In the genomic region with DNA sequence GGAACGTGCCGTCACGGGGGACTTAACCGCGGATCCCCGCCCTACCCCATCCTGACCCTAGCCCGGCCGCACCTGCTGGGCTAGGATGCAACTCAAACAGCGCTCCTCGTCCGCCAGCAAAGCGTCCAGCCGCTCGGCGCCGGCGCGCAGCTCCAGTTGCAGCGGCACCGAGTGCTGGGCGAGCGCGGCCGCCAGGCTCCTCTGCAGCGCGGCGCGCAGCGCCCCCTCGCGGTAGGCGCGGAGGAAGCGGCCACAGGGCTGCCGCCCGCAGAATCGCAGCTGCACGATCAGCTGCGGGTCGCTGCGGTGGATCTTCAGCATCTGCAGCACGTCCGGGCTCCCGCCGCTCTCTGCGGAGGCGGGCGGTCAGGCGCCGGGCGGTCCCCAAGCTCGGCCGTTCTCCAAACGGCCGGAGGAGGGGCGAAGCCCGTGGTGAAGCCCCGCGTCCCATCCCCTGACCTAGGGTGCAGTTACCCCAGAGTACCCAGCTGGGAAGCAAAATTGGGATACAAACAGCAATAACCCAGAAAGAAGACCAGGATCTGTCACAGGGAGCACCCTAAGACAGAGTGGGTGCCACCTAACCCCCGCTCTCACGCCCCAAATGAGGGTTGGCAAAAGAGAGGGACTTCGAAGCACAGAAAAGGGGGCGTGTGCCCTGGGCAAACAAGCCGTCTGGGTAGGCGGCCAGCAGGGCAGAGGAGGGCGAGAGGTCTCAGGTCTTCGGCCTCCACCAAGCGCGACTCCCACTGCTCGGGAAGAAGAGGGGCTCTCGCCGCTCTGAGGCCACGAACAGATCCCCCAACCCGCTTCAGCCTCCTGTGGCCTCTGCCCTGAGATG, we compare ENCODE assay signal across 1 cellular context.
TF ChIP-seq lines count a peak whose summit lies in the region.

No MANE protein-coding gene starts in this region.

TF ChIP-seq in K562, 482 proteins besides CTCF, POLR2A, EP300 and RAD21 (continued from another document):
- TF ChIP-seq, protein P1, sequence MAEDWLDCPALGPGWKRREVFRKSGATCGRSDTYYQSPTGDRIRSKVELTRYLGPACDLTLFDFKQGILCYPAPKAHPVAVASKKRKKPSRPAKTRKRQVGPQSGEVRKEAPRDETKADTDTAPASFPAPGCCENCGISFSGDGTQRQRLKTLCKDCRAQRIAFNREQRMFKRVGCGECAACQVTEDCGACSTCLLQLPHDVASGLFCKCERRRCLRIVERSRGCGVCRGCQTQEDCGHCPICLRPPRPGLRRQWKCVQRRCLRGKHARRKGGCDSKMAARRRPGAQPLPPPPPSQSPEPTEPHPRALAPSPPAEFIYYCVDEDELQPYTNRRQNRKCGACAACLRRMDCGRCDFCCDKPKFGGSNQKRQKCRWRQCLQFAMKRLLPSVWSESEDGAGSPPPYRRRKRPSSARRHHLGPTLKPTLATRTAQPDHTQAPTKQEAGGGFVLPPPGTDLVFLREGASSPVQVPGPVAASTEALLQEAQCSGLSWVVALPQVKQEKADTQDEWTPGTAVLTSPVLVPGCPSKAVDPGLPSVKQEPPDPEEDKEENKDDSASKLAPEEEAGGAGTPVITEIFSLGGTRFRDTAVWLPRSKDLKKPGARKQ (CRISPR knock-in tag; IDR thresholded peaks at IDR 0.05): peak; percentile 78; the same call in 1 of the 2 replicates
- TF ChIP-seq PHB (CRISPR knock-in tag; IDR thresholded peaks at IDR 0.05) (no peak), CBX3 (IDR thresholded peaks at IDR 0.05; ENCODE audit: borderline replicate concordance in 1 of 2, low read length in 2 of 2) (0 out of 3 replicates have a peak, but pooled peaks of 1 of the 2 experiments have one; percentile 40), PCBP2 (IDR thresholded peaks at IDR 0.05; ENCODE audit: low read depth, low read length, poor library complexity, severe bottlenecking) (no peak), HMGN3 (IDR thresholded peaks at IDR 0.05; ENCODE audit: borderline replicate concordance, extremely low read depth, insufficient read length, low read depth, low read length) (peak; percentile 81), LARP7 (IDR thresholded peaks at IDR 0.05) (no peak), TAL1 (IDR thresholded peaks at IDR 0.05) (no peak), XRCC4 (IDR thresholded peaks at IDR 0.05; ENCODE audit: extremely low read depth, insufficient read depth, insufficient read length) (no peak), HIVEP1 (CRISPR knock-in tag; IDR thresholded peaks at IDR 0.05) (no peak), POLR2AphosphoS2 (IDR thresholded peaks at IDR 0.05; ENCODE audit: low read length) (no peak), KLF16 (IDR thresholded peaks at IDR 0.05) (no peak), TCF3 (CRISPR knock-in tag; IDR thresholded peaks at IDR 0.05) (peak; percentile 9; the same call in 1 of the 2 replicates), NONO (IDR thresholded peaks at IDR 0.05; ENCODE audit: low read depth in 2 of 2, low read length in 1 of 2) (peak in 1 of 2 experiments; percentile 86; a peak in 2 of 4 replicates), HDAC3 (IDR thresholded peaks at IDR 0.05; ENCODE audit: borderline replicate concordance, partially characterized antibody) (no peak), TBL1XR1 (IDR thresholded peaks at IDR 0.05; ENCODE audit: low read length in 2 of 2) (no peak), NR3C1 (CRISPR knock-in tag; IDR thresholded peaks at IDR 0.05) (no peak), HDAC6 (IDR thresholded peaks at IDR 0.05; ENCODE audit: low read depth, low read length) (no peak), GABPB1 (CRISPR knock-in tag; IDR thresholded peaks at IDR 0.05) (0 out of 2 replicates have a peak, but pooled peaks have one; percentile 14), SMAD4 (CRISPR knock-in tag; conservative IDR thresholded peaks at IDR 0.05) (peak; percentile 57; the same call in 1 of the 2 replicates), ZNF431 (CRISPR knock-in tag; IDR thresholded peaks at IDR 0.05) (no peak), NCOA2 (IDR thresholded peaks at IDR 0.05; ENCODE audit: partially characterized antibody in 2 of 2) (no peak), HNRNPUL1 (IDR thresholded peaks at IDR 0.05; ENCODE audit: low read length) (no peak), ZFP36 (IDR thresholded peaks at IDR 0.05; ENCODE audit: low read depth, low read length, partially characterized antibody) (peak; percentile 3), FOXA3 (CRISPR knock-in tag; conservative IDR thresholded peaks at IDR 0.05 in 1 of 2, IDR thresholded peaks at IDR 0.05 in 1 of 2) (peak in 1 of 2 experiments; percentile 39; a peak in 1 of 4 replicates), ZNF668 (CRISPR knock-in tag; IDR thresholded peaks at IDR 0.05) (no peak), PCBP1 (IDR thresholded peaks at IDR 0.05; ENCODE audit: low read depth, low read length, poor library complexity, severe bottlenecking) (peak; percentile 44), ATF7 (IDR thresholded peaks at IDR 0.05) (peak; percentile 58), FOXP1 (CRISPR knock-in tag; IDR thresholded peaks at IDR 0.05) (0 out of 2 replicates have a peak, but pooled peaks have one; percentile 35), MYC (IDR thresholded peaks at IDR 0.05; ENCODE audit: low read depth, low read length) (peak; percentile 53), MYC (CRISPR knock-in tag; IDR thresholded peaks at IDR 0.05; ENCODE audit: borderline replicate concordance, low read depth) (no peak), SUPT5H (IDR thresholded peaks at IDR 0.05) (no peak), ZNF24 (IDR thresholded peaks at IDR 0.05) (peak; percentile 51; the same call in 1 of the 2 replicates), SIN3A (IDR thresholded peaks at IDR 0.05; ENCODE audit: borderline replicate concordance in 2 of 2, control insufficient read depth in 1 of 2, low read depth in 2 of 2, low read length in 2 of 2) (peak in 1 of 2 experiments; percentile 50; a peak in 2 of 4 replicates), MYBL2 (IDR thresholded peaks at IDR 0.05; ENCODE audit: low read depth) (no peak), MYBL2 (CRISPR knock-in tag; IDR thresholded peaks at IDR 0.05; ENCODE audit: borderline replicate concordance) (no peak), SMARCC2 (IDR thresholded peaks at IDR 0.05; ENCODE audit: low read depth) (no peak), ZBTB8A (IDR thresholded peaks at IDR 0.05; ENCODE audit: partially characterized antibody) (no peak), HNRNPK (IDR thresholded peaks at IDR 0.05; ENCODE audit: low read depth, low read length, poor library complexity, severe bottlenecking) (peak; percentile 49), MTA3 (IDR thresholded peaks at IDR 0.05; ENCODE audit: borderline replicate concordance) (peak; percentile 46; the same call in 1 of the 2 replicates), CSDE1 (IDR thresholded peaks at IDR 0.05) (no peak), KAT7 (CRISPR knock-in tag; IDR thresholded peaks at IDR 0.05; ENCODE audit: borderline replicate concordance) (0 out of 2 replicates have a peak, but pooled peaks have one; percentile 70), RAD51 (IDR thresholded peaks at IDR 0.05; ENCODE audit: borderline replicate concordance, low read depth) (no peak), ZNF239 (CRISPR knock-in tag; IDR thresholded peaks at IDR 0.05) (no peak)
- TF ChIP-seq, protein P2, sequence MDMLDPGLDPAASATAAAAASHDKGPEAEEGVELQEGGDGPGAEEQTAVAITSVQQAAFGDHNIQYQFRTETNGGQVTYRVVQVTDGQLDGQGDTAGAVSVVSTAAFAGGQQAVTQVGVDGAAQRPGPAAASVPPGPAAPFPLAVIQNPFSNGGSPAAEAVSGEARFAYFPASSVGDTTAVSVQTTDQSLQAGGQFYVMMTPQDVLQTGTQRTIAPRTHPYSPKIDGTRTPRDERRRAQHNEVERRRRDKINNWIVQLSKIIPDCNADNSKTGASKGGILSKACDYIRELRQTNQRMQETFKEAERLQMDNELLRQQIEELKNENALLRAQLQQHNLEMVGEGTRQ (CRISPR knock-in tag; IDR thresholded peaks at IDR 0.05): no peak
- TF ChIP-seq, protein P3, sequence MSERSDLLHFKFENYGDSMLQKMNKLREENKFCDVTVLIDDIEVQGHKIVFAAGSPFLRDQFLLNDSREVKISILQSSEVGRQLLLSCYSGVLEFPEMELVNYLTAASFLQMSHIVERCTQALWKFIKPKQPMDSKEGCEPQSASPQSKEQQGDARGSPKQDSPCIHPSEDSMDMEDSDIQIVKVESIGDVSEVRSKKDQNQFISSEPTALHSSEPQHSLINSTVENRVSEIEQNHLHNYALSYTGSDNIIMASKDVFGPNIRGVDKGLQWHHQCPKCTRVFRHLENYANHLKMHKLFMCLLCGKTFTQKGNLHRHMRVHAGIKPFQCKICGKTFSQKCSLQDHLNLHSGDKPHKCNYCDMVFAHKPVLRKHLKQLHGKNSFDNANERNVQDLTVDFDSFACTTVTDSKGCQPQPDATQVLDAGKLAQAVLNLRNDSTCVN (CRISPR knock-in tag; IDR thresholded peaks at IDR 0.05): no peak
- TF ChIP-seq, protein P4, sequence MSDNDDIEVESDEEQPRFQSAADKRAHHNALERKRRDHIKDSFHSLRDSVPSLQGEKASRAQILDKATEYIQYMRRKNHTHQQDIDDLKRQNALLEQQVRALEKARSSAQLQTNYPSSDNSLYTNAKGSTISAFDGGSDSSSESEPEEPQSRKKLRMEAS (CRISPR knock-in tag; IDR thresholded peaks at IDR 0.05): peak; percentile 45
- TF ChIP-seq, protein P5, sequence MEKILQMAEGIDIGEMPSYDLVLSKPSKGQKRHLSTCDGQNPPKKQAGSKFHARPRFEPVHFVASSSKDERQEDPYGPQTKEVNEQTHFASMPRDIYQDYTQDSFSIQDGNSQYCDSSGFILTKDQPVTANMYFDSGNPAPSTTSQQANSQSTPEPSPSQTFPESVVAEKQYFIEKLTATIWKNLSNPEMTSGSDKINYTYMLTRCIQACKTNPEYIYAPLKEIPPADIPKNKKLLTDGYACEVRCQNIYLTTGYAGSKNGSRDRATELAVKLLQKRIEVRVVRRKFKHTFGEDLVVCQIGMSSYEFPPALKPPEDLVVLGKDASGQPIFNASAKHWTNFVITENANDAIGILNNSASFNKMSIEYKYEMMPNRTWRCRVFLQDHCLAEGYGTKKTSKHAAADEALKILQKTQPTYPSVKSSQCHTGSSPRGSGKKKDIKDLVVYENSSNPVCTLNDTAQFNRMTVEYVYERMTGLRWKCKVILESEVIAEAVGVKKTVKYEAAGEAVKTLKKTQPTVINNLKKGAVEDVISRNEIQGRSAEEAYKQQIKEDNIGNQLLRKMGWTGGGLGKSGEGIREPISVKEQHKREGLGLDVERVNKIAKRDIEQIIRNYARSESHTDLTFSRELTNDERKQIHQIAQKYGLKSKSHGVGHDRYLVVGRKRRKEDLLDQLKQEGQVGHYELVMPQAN (IDR thresholded peaks at IDR 0.05; ENCODE audit: borderline replicate concordance): no peak
- TF ChIP-seq, protein P6, sequence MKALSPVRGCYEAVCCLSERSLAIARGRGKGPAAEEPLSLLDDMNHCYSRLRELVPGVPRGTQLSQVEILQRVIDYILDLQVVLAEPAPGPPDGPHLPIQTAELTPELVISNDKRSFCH (CRISPR knock-in tag; IDR thresholded peaks at IDR 0.05): no peak
- TF ChIP-seq, protein P6 (tag; IDR thresholded peaks at IDR 0.05): 0 out of 2 replicates have a peak, but pooled peaks have one; percentile 30
- TF ChIP-seq, protein P7, sequence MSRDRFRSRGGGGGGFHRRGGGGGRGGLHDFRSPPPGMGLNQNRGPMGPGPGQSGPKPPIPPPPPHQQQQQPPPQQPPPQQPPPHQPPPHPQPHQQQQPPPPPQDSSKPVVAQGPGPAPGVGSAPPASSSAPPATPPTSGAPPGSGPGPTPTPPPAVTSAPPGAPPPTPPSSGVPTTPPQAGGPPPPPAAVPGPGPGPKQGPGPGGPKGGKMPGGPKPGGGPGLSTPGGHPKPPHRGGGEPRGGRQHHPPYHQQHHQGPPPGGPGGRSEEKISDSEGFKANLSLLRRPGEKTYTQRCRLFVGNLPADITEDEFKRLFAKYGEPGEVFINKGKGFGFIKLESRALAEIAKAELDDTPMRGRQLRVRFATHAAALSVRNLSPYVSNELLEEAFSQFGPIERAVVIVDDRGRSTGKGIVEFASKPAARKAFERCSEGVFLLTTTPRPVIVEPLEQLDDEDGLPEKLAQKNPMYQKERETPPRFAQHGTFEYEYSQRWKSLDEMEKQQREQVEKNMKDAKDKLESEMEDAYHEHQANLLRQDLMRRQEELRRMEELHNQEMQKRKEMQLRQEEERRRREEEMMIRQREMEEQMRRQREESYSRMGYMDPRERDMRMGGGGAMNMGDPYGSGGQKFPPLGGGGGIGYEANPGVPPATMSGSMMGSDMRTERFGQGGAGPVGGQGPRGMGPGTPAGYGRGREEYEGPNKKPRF (IDR thresholded peaks at IDR 0.05; ENCODE audit: low read depth, low read length): no peak
- TF ChIP-seq, protein P8, sequence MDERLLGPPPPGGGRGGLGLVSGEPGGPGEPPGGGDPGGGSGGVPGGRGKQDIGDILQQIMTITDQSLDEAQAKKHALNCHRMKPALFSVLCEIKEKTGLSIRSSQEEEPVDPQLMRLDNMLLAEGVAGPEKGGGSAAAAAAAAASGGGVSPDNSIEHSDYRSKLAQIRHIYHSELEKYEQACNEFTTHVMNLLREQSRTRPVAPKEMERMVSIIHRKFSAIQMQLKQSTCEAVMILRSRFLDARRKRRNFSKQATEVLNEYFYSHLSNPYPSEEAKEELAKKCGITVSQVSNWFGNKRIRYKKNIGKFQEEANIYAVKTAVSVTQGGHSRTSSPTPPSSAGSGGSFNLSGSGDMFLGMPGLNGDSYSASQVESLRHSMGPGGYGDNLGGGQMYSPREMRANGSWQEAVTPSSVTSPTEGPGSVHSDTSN (CRISPR knock-in tag; IDR thresholded peaks at IDR 0.05; ENCODE audit: low read depth): no peak
- TF ChIP-seq, protein P8 (tag; conservative IDR thresholded peaks at IDR 0.05; ENCODE audit: low read depth): no peak
- TF ChIP-seq, protein P9, sequence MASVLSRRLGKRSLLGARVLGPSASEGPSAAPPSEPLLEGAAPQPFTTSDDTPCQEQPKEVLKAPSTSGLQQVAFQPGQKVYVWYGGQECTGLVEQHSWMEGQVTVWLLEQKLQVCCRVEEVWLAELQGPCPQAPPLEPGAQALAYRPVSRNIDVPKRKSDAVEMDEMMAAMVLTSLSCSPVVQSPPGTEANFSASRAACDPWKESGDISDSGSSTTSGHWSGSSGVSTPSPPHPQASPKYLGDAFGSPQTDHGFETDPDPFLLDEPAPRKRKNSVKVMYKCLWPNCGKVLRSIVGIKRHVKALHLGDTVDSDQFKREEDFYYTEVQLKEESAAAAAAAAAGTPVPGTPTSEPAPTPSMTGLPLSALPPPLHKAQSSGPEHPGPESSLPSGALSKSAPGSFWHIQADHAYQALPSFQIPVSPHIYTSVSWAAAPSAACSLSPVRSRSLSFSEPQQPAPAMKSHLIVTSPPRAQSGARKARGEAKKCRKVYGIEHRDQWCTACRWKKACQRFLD (CRISPR knock-in tag; IDR thresholded peaks at IDR 0.05): peak; percentile 38; the same call in 1 of the 2 replicates
TF ChIP-seq in K562: peak in this region for 66.
